Comparison of ENCODE assay signal across 9 cellular contexts in the genomic region with DNA sequence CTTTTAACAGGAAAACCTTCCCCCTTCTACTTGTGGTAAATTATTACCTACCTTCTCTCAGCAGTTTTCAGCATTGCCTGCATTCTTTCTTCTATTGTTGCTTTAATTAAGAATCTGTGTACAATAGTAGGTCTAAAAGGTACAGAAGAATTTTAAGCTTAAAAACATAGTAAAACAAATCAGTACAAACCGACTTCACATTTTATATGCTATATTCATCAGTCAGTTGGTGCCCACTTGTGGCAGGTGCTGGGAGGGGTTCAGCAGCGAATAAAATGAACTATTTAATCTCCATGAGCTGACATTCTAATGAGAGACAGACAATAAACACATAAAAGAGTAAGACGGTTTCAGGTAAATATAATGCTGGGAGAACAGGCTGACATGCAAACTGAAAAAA.
DNase-seq lines count a peak whose midpoint lies in the region; ATAC-seq and TF ChIP-seq lines count a peak whose summit lies in the region.
"Had no signal": no experiment of that assay in that cellular context is flagged by ENCODE, and none has a peak within 500 bp of the region (broad histone marks: within the 10 kb centered on the region; RNA-seq: fewer than 3 reads in every experiment).

No MANE protein-coding gene starts in this region.

- H3K27me3 Mint-ChIP-seq in osteocyte (ENCODE audit: unreplicated experiment) (no peaks in the 10 kb centered on the region), immature natural killer cell (ENCODE audit: low read depth in 3 of 3) (no peaks in the 10 kb centered on the region)
- H3K27me3 Mint-ChIP-seq: CD8-positive, alpha-beta memory T cell had no signal

- no peak overlapping the region for H3K4me3 ChIP-seq in choroid plexus epithelial cell (ENCODE audit: low read depth, low read length)

- H3K4me1 Mint-ChIP-seq in osteocyte (ENCODE audit: unreplicated experiment) (no peaks in the 10 kb centered on the region), immature natural killer cell (no peaks in the 10 kb centered on the region)
- H3K4me1 Mint-ChIP-seq: CD8-positive, alpha-beta memory T cell had no signal

- no peak for ATAC-seq in activated CD4-positive, CD25-positive, alpha-beta regulatory T cell treated with anti-CD3 and anti-CD28 coated beads, Interleukin-2, amount 50 U/mL, for 24 hours
- ATAC-seq in HG02588 (IDR thresholded peaks at IDR 0.05; ENCODE audit: unreplicated experiment): no peak

- H3K4me3 Mint-ChIP-seq in osteocyte (ENCODE audit: unreplicated experiment): no peak overlapping the region
- H3K4me3 Mint-ChIP-seq in immature natural killer cell: no peak overlapping the region
- H3K4me3 Mint-ChIP-seq: CD8-positive, alpha-beta memory T cell had no signal

- peaks cover 9% of the 10 kb centered on the region for H3K36me3 Mint-ChIP-seq in osteocyte (ENCODE audit: unreplicated experiment)
- H3K36me3 Mint-ChIP-seq in immature natural killer cell: peaks cover 4 to 12% (median 9%) of the 10 kb centered on the region in 3 donors

- TF ChIP-seq CTCF in choroid plexus epithelial cell (conservative IDR thresholded peaks at IDR 0.05; ENCODE audit: low read depth, low read length): peak; percentile 71
- peak; percentile 55 for TF ChIP-seq CTCF in osteocyte (IDR thresholded peaks at IDR 0.05)

- H3K27ac Mint-ChIP-seq in osteocyte (ENCODE audit: unreplicated experiment): no peak overlapping the region
- H3K27ac Mint-ChIP-seq in immature natural killer cell: no peak overlapping the region
- H3K27ac Mint-ChIP-seq: CD8-positive, alpha-beta memory T cell had no signal

- no peaks in the 10 kb centered on the region for H3K9me3 Mint-ChIP-seq in osteocyte (ENCODE audit: unreplicated experiment)
- no peaks in the 10 kb centered on the region for H3K9me3 Mint-ChIP-seq in immature natural killer cell
- H3K9me3 Mint-ChIP-seq: CD8-positive, alpha-beta memory T cell had no signal

- DNase-seq in NCI-H82 (lab: John Stamatoyannopoulos, UW) (peak; percentile 34), NCI-H82 treated with DMSO at 0.1 percent for 48 hours (lab: John Stamatoyannopoulos, UW; ENCODE audit: unreplicated experiment) (no peak), NAMALWA (ENCODE audit: low spot score) (peak; percentile 61), choroid plexus epithelial cell (ENCODE audit: low read depth) (peak; percentile 58), osteocyte (ENCODE audit: extremely low spot score, unreplicated experiment) (no peak), immature natural killer cell (no peak)

Comparison
In these comparisons a context has a peak if more than half of its experiments do, and no peak if none do; other contexts are left out.
1. DNase-seq: peak in NCI-H82 (single experiment), NAMALWA (single experiment) and choroid plexus epithelial cell (single experiment); none in NCI-H82 treated with DMSO at 0.1 percent for 48 hours (single experiment), osteocyte (single experiment) and immature natural killer cell (0 of 3).